In genomic region chr3:9183011-9183410, GRCh38 we compare ENCODE assay signal across 1 cellular context.
TF ChIP-seq lines count a peak whose summit lies in the region.

No MANE protein-coding gene starts in this region.

TF ChIP-seq in H1, 55 proteins besides CTCF, POLR2A, EP300 and RAD21 (continued from another document):
- TF ChIP-seq CHD7 (IDR thresholded peaks at IDR 0.05; ENCODE audit: insufficient replicate concordance, low read length) (no peak), GABPA (IDR thresholded peaks at IDR 0.05; ENCODE audit: borderline replicate concordance, insufficient read depth, low read length) (no peak), POLR2AphosphoS5 (IDR thresholded peaks at IDR 0.05; ENCODE audit: low read depth, low read length) (no peak), CREB1 (IDR thresholded peaks at IDR 0.05) (no peak), CHD2 (IDR thresholded peaks at IDR 0.05; ENCODE audit: low read length) (no peak), JUND (IDR thresholded peaks at IDR 0.05; ENCODE audit: low read length) (no peak), EGR1 (IDR thresholded peaks at IDR 0.05; ENCODE audit: borderline replicate concordance, low read depth, low read length) (no peak), MAFK (IDR thresholded peaks at IDR 0.05; ENCODE audit: low read depth, low read length) (no peak), MAX (IDR thresholded peaks at IDR 0.05) (no peak), SIRT6 (IDR thresholded peaks at IDR 0.05; ENCODE audit: low read length) (no peak), RXRA (IDR thresholded peaks at IDR 0.05; ENCODE audit: insufficient read depth, low read depth, low read length) (no peak), USF2 (IDR thresholded peaks at IDR 0.05; ENCODE audit: low read length) (no peak)
